ENCODE assay signal across 1 cellular context in the genomic region with DNA sequence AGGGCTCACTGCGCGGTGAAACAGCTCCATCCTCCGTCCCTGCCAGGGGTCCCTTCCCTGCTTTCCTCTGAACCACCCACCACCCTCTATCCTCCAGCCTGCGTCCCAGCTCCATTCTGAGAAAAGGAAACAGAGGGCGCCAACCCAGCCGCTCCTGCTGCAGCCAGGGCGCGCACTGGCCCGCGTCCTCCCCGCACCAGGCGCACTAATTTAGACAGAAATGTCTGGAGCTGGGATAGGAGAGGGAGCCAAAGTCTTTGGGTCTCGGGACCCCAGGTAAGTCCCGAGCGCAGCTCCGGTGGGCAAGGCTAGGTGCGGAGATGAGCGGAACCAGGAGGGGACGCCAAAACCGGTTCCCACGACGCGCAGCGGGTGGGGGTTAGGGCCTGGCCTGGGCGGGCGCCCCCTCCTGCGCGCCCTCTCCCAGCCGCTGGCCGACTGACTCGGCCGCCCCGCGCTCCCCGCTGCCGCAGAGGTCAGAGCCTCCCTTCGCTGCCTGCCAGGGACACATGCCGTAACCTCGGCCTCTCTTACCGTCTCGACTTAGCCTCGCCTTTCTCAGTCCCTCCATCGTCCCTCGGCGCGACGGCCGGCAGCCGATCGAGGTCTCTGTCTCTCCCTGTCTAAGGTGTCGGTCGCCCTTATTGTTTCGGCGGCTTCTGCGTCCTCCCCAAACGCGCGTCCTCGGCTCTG.
TF ChIP-seq lines count a peak whose summit lies in the region.

No MANE protein-coding gene starts in this region.

TF ChIP-seq in SK-N-SH, 30 proteins besides CTCF, POLR2A, EP300 and RAD21 (continued from another document):
- TF ChIP-seq, protein P1, sequence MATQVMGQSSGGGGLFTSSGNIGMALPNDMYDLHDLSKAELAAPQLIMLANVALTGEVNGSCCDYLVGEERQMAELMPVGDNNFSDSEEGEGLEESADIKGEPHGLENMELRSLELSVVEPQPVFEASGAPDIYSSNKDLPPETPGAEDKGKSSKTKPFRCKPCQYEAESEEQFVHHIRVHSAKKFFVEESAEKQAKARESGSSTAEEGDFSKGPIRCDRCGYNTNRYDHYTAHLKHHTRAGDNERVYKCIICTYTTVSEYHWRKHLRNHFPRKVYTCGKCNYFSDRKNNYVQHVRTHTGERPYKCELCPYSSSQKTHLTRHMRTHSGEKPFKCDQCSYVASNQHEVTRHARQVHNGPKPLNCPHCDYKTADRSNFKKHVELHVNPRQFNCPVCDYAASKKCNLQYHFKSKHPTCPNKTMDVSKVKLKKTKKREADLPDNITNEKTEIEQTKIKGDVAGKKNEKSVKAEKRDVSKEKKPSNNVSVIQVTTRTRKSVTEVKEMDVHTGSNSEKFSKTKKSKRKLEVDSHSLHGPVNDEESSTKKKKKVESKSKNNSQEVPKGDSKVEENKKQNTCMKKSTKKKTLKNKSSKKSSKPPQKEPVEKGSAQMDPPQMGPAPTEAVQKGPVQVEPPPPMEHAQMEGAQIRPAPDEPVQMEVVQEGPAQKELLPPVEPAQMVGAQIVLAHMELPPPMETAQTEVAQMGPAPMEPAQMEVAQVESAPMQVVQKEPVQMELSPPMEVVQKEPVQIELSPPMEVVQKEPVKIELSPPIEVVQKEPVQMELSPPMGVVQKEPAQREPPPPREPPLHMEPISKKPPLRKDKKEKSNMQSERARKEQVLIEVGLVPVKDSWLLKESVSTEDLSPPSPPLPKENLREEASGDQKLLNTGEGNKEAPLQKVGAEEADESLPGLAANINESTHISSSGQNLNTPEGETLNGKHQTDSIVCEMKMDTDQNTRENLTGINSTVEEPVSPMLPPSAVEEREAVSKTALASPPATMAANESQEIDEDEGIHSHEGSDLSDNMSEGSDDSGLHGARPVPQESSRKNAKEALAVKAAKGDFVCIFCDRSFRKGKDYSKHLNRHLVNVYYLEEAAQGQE (IDR thresholded peaks at IDR 0.05; ENCODE audit: low read depth, low read length) = no peak
- TF ChIP-seq, protein P2, sequence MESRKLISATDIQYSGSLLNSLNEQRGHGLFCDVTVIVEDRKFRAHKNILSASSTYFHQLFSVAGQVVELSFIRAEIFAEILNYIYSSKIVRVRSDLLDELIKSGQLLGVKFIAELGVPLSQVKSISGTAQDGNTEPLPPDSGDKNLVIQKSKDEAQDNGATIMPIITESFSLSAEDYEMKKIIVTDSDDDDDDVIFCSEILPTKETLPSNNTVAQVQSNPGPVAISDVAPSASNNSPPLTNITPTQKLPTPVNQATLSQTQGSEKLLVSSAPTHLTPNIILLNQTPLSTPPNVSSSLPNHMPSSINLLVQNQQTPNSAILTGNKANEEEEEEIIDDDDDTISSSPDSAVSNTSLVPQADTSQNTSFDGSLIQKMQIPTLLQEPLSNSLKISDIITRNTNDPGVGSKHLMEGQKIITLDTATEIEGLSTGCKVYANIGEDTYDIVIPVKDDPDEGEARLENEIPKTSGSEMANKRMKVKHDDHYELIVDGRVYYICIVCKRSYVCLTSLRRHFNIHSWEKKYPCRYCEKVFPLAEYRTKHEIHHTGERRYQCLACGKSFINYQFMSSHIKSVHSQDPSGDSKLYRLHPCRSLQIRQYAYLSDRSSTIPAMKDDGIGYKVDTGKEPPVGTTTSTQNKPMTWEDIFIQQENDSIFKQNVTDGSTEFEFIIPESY (IDR thresholded peaks at IDR 0.05; ENCODE audit: borderline replicate concordance, low read depth) = no peak
- no peak for TF ChIP-seq RCOR1 (IDR thresholded peaks at IDR 0.05; ENCODE audit: low read length)
- no peak for TF ChIP-seq TEAD4 (IDR thresholded peaks at IDR 0.05; ENCODE audit: borderline replicate concordance, insufficient read depth)
- TF ChIP-seq, protein P3, sequence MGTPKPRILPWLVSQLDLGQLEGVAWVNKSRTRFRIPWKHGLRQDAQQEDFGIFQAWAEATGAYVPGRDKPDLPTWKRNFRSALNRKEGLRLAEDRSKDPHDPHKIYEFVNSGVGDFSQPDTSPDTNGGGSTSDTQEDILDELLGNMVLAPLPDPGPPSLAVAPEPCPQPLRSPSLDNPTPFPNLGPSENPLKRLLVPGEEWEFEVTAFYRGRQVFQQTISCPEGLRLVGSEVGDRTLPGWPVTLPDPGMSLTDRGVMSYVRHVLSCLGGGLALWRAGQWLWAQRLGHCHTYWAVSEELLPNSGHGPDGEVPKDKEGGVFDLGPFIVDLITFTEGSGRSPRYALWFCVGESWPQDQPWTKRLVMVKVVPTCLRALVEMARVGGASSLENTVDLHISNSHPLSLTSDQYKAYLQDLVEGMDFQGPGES (IDR thresholded peaks at IDR 0.05; ENCODE audit: low read depth, low read length) = no peak
- no peak for TF ChIP-seq JUND (IDR thresholded peaks at IDR 0.05)
- no peak for TF ChIP-seq RXRA (IDR thresholded peaks at IDR 0.05; ENCODE audit: borderline replicate concordance, low read depth)
- TF ChIP-seq GATA2 (CRISPR knock-in tag; IDR thresholded peaks at IDR 0.05) = no peak
- TF ChIP-seq NRF1 (IDR thresholded peaks at IDR 0.05; ENCODE audit: low read depth, low read length) = no peak
- peak; percentile 47 for TF ChIP-seq MXI1 (IDR thresholded peaks at IDR 0.05; ENCODE audit: low read depth, low read length)
- peak; percentile 41; the same call in 1 of the 2 replicates for TF ChIP-seq SMC3 (IDR thresholded peaks at IDR 0.05; ENCODE audit: low read depth, low read length)
TF ChIP-seq in SK-N-SH: peak in this region for 2.
